In the genomic region with DNA sequence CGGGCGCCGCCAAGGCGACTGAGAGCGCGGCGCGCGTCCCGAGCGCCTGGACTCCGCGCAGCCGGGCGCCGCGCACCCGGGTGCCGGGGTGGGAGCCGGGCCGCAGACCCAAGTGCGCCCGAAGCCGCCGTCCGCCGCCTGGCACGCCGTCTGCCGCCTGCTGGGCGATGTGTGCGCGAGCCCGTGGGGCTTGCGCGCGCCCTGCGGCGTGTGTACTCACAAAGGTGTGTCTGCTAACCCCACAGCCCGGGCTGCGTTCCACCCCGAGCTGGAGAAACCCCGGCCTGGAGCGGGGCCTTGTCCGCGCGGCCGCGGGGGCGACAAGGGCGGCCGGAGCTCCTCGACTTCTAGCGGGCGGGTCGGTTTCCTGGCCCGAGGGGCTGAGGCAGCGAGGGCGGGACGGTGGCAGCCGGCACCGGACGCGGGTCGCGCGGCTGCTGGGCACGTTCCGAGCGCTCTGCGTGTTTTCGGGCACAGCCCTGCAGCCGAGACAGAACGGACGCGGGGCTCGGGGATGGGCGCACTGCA, we compare ENCODE assay signal across 8 cellular contexts. TPM values are rescaled to one million over a fixed set of nuclear protein-coding genes. Genes with fewer than 3 reads are reported as not detected.
DNase-seq lines count a peak whose midpoint lies in the region; ATAC-seq and TF ChIP-seq lines count a peak whose summit lies in the region.

No MANE protein-coding gene starts in this region.

- intact Hi-C loops in esophagus muscularis mucosa (cut with DNase I): loop anchor here (5.0 to 10.0 kb wide), 4 partner anchors 169 to 386 kb away; partner anchors contain the start of genes ERCC8, NDUFAF2 and SMIM15

- peak overlapping the region; percentile 90 for H3K4me3 ChIP-seq in BE2C (ENCODE audit: low read depth, low read length)
- peak overlapping the region; percentile 82 to 99 (median 88) for H3K4me3 ChIP-seq in esophagus muscularis mucosa
- peak overlapping the region; percentile 84 to 89 for H3K4me3 ChIP-seq in muscle layer of colon (ENCODE audit: low read depth in 1 of 2, low read length in 2 of 2)
- peak overlapping the region; percentile 93 to 96 for H3K4me3 ChIP-seq in stomach smooth muscle (ENCODE audit: low read length in 2 of 2)

- under 1% methylated on average over 30 of the region's 78 CpGs for WGBS in esophagus muscularis mucosa

- no peaks in the 10 kb centered on the region for H3K36me3 ChIP-seq in BE2C
- H3K36me3 ChIP-seq in esophagus muscularis mucosa: no peaks in the 10 kb centered on the region
- H3K36me3 ChIP-seq in muscle layer of colon (ENCODE audit: insufficient read depth, low read length): no peaks in the 10 kb centered on the region
- no peaks in the 10 kb centered on the region for H3K36me3 ChIP-seq in stomach smooth muscle (ENCODE audit: control insufficient read depth in 2 of 2, insufficient read depth in 2 of 2, low read length in 2 of 2)

- TF ChIP-seq CTCF in BE2C (IDR thresholded peaks at IDR 0.05; ENCODE audit: low read depth, low read length): peak; percentile 41
- TF ChIP-seq CTCF in esophagus muscularis mucosa (IDR thresholded peaks at IDR 0.05): peak; percentile 45 to 61 (median 51)

- peak; percentile 29 for ATAC-seq in GM19023 (IDR thresholded peaks at IDR 0.05; ENCODE audit: unreplicated experiment)
- peak; percentile 27 for ATAC-seq in HG03175 (IDR thresholded peaks at IDR 0.05; ENCODE audit: unreplicated experiment)

- H3K27me3 ChIP-seq in BE2C (no peaks in the 10 kb centered on the region), esophagus muscularis mucosa (no peaks in the 10 kb centered on the region), muscle layer of colon (ENCODE audit: control insufficient read depth in 1 of 2, insufficient read depth in 2 of 2, low read length in 2 of 2) (no peaks in the 10 kb centered on the region), stomach smooth muscle (ENCODE audit: control insufficient read depth in 1 of 2, insufficient read depth in 2 of 2, low read length in 2 of 2) (no peaks in the 10 kb centered on the region)

- DNase-seq in BE2C (peak; percentile 86), NOMO-1 treated with dmso at 0.1 percent for 144 hours (lab: John Stamatoyannopoulos, UW; ENCODE audit: unreplicated experiment) (peak; percentile 52), activated T-helper 1 cell treated with Interleukin-2 at 50 U/mL for 16 hours (ENCODE audit: low read depth) (peak; percentile 67), esophagus muscularis mucosa (ENCODE audit: extremely low spot score) (peak; percentile 93)

- H3K4me1 ChIP-seq in BE2C (no peaks in the 10 kb centered on the region), esophagus muscularis mucosa (peaks cover 16 to 48% (median 40%) of the 10 kb centered on the region in 4 donors), muscle layer of colon (ENCODE audit: insufficient read depth, low read length) (peaks cover 32% of the 10 kb centered on the region), stomach smooth muscle (ENCODE audit: control insufficient read depth, insufficient read depth, low read length) (peaks cover 34% of the 10 kb centered on the region)

- no peak for TF ChIP-seq POLR2A in esophagus muscularis mucosa (IDR thresholded peaks at IDR 0.05; ENCODE audit: low read depth)

- no peak for TF ChIP-seq EP300 in esophagus muscularis mucosa (IDR thresholded peaks at IDR 0.05)

- H3K27ac ChIP-seq in esophagus muscularis mucosa (replicated peaks in 1 of 4) (peak overlapping the region; percentile 97 to 98 (median 98)), muscle layer of colon (ENCODE audit: low read depth, low read length) (peak overlapping the region; percentile 95), stomach smooth muscle (ENCODE audit: low read length) (peak overlapping the region; percentile 91)

- H3K9me3 ChIP-seq in BE2C: no peaks in the 10 kb centered on the region
- H3K9me3 ChIP-seq in esophagus muscularis mucosa: no peaks in the 10 kb centered on the region
- no peaks in the 10 kb centered on the region for H3K9me3 ChIP-seq in muscle layer of colon (ENCODE audit: low read length)
- no peaks in the 10 kb centered on the region for H3K9me3 ChIP-seq in stomach smooth muscle (ENCODE audit: control insufficient read depth in 2 of 2, low read length in 2 of 2)

- H3K9ac ChIP-seq in muscle layer of colon (ENCODE audit: low read length) (peak overlapping the region; percentile 92), stomach smooth muscle (ENCODE audit: low read length in 2 of 2) (peak overlapping the region; percentile 89 to 90)

RNA-seq across cellular contexts. Expression of gene ZSWIM6, which starts 1.1 kb away (rescaled TPM):
- polyA plus RNA-seq in BE2C (2012; ENCODE audit: insufficient read depth, insufficient read length, low read depth): 7.5 TPM
- 10 to 100 TPM; 10.2 to 16.4 (median 12.5) TPM for total RNA-seq in esophagus muscularis mucosa

Comparison
In these comparisons a context has a peak if more than half of its experiments do, and no peak if none do; other contexts are left out.
1. Peak in every context shown above with its lines: DNase-seq, ATAC-seq, H3K4me3 ChIP-seq and H3K27ac ChIP-seq.